ENCODE assay signal across 8 cellular contexts in the genomic region with DNA sequence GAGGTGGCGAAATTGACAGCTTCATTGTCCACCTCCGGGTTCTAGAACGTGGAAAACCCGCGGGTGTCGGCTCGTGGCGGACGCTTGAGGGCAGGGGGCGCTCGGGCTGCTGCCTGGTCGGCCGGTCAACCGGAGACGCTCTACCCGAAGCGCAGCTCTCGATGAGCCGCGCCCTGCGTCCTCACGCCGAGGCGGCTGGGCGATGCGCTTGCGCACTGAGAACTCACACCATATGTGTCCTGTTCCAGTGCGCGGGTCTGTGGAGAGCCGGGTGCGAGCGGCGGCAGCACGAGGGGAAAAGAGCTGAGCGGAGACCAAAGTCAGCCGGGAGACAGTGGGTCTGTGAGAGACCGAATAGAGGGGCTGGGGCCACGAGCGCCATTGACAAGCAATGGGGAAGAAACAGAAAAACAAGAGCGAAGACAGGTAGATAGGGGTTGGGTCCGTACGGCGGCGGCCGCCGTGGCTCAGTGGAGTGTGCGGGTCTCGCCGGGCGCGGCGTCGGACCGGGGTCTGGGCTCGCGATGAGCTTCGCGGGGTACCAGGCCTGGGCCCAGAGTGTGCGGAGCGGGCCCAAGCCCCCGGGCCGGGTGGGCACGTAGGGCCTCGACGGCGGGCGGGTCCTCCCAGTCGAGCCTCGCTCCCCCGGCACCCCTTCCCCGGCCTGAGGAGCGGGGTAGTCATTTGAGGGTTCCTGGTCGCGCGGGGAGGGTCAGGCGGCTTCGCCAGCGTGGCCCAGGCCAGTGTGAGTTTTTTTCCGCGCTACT. TPM values are rescaled to one million over a fixed set of nuclear protein-coding genes. Genes with fewer than 3 reads are reported as not detected.
DNase-seq lines count a peak whose midpoint lies in the region; ATAC-seq, FAIRE-seq and TF ChIP-seq lines count a peak whose summit lies in the region.

A gene with protein sequence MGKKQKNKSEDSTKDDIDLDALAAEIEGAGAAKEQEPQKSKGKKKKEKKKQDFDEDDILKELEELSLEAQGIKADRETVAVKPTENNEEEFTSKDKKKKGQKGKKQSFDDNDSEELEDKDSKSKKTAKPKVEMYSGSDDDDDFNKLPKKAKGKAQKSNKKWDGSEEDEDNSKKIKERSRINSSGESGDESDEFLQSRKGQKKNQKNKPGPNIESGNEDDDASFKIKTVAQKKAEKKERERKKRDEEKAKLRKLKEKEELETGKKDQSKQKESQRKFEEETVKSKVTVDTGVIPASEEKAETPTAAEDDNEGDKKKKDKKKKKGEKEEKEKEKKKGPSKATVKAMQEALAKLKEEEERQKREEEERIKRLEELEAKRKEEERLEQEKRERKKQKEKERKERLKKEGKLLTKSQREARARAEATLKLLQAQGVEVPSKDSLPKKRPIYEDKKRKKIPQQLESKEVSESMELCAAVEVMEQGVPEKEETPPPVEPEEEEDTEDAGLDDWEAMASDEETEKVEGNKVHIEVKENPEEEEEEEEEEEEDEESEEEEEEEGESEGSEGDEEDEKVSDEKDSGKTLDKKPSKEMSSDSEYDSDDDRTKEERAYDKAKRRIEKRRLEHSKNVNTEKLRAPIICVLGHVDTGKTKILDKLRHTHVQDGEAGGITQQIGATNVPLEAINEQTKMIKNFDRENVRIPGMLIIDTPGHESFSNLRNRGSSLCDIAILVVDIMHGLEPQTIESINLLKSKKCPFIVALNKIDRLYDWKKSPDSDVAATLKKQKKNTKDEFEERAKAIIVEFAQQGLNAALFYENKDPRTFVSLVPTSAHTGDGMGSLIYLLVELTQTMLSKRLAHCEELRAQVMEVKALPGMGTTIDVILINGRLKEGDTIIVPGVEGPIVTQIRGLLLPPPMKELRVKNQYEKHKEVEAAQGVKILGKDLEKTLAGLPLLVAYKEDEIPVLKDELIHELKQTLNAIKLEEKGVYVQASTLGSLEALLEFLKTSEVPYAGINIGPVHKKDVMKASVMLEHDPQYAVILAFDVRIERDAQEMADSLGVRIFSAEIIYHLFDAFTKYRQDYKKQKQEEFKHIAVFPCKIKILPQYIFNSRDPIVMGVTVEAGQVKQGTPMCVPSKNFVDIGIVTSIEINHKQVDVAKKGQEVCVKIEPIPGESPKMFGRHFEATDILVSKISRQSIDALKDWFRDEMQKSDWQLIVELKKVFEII (plus strand): TSS at position 226 of the 767 bp plus-strand sequence. CDS start 166 bp downstream, at position 392.

- H2AFZ ChIP-seq in HepG2 (ENCODE audit: low read length), result peak within 1 kb of the TSS; percentile 97

- peak; percentile 70 for ATAC-seq in GM19397 (IDR thresholded peaks at IDR 0.05; ENCODE audit: unreplicated experiment)
- peak; percentile 60 for ATAC-seq in HG03565 (IDR thresholded peaks at IDR 0.05; ENCODE audit: unreplicated experiment)
- peak; percentile 92 for ATAC-seq in HepG2

- in situ Hi-C loops in HepG2 (cut with HindIII; ENCODE audit: extremely low pct_ligation_motif_present, low pct_unique_long_range_greater_than_20kb), result loop anchor here (5.0 kb wide), 1 partner anchor 155 kb away; a partner anchor contains a TSS

- H4K20me1 ChIP-seq in HepG2 (ENCODE audit: insufficient read depth, low read length), result peaks cover 30% of the 10 kb centered on the region

- no peak for FAIRE-seq in HepG2 (lab: Jason Lieb, UNC)

- peak within 1 kb of the TSS; percentile 96 for H3K4me2 ChIP-seq in HepG2 (ENCODE audit: low read depth, low read length)

- BruUV-seq in HepG2 (replicated peaks; lab: Mats Ljungman, UMichigan), result no TSS peak

- H3K27ac Mint-ChIP-seq in CD4-positive, alpha-beta memory T cell, result no peak within 1 kb of the TSS

- H3K4me3 Mint-ChIP-seq in CD4-positive, alpha-beta memory T cell, result no peak within 1 kb of the TSS

- H3K9me3 ChIP-seq in CD4-positive, alpha-beta memory T cell (ENCODE audit: control insufficient read depth in 1 of 2, low read length in 2 of 2), result no peaks in the 10 kb centered on the region
- H3K9me3 ChIP-seq in HepG2 (ENCODE audit: low read length), result no peaks in the 10 kb centered on the region

- POLR2A ChIA-PET in CD4-positive, alpha-beta memory T cell (lab: Charles Lee; ENCODE audit: partially characterized antibody), result interaction anchor here (1.2 to 3.7 kb wide), 12 partner anchors 10 to 1226 kb away, joined by 3 to 25 read pairs (median 7); a partner anchor contains a TSS
- POLR2A ChIA-PET in HepG2 (lab: Yijun Ruan, JAX), result interaction anchor here (0.7 to 4.2 kb wide), 22 partner anchors 10 to 1226 kb away, joined by 3 to 103 read pairs (median 5); a partner anchor contains a TSS

- no peaks in the 10 kb centered on the region for H3K9me3 Mint-ChIP-seq in CD4-positive, alpha-beta memory T cell

- peak within 1 kb of the TSS; percentile 73 to 86 for H3K4me3 ChIP-seq in CD4-positive, alpha-beta memory T cell (ENCODE audit: low read length in 2 of 2)
- H3K4me3 ChIP-seq in HepG2 (replicated peaks in 1 of 3; ENCODE audit: insufficient read depth in 1 of 3, low read depth in 2 of 3, low read length in 3 of 3), result peak within 1 kb of the TSS; percentile 88 to 98 (median 94)

- H3K27me3 ChIP-seq in CD4-positive, alpha-beta memory T cell (ENCODE audit: insufficient read depth, low read length), result no peaks in the 10 kb centered on the region
- H3K27me3 ChIP-seq in HepG2 (ENCODE audit: control insufficient read depth in 1 of 2, insufficient read depth in 2 of 2, low read length in 2 of 2), result no peaks in the 10 kb centered on the region; a peak in 1 of 5 replicates

- peaks cover 23 to 48% (median 26%) of the 10 kb centered on the region in 4 donors for H3K4me1 Mint-ChIP-seq in CD4-positive, alpha-beta memory T cell

- peaks cover 12% of the 10 kb centered on the region for H3K36me3 ChIP-seq in CD4-positive, alpha-beta memory T cell (ENCODE audit: insufficient read depth, low read length)
- H3K36me3 ChIP-seq in HepG2 (replicated peaks in 1 of 2; ENCODE audit: control insufficient read depth in 1 of 2, insufficient read depth in 2 of 2, low read length in 2 of 2), result peaks cover 0 to 7% of the 10 kb centered on the region in 2 experiments; a peak in 2 of 5 replicates

- CTCF ChIA-PET in CD4-positive, alpha-beta memory T cell (lab: Charles Lee; ENCODE audit: partially characterized antibody), result interaction anchor here (0.7 to 3.9 kb wide), 16 partner anchors 10 to 271 kb away, joined by 3 to 24 read pairs (median 4); a partner anchor contains a TSS
- CTCF ChIA-PET in HepG2 (lab: Yijun Ruan, JAX; ENCODE audit: low intra/inter-chr PET ratio, low total read pairs), result no interaction called here

- DNase-seq in CD4-positive, alpha-beta memory T cell, result peak; percentile 87 to 90 (median 87)
- peak; percentile 96 for DNase-seq in NCI-H748 (lab: John Stamatoyannopoulos, UW; ENCODE audit: unreplicated experiment)
- peak; percentile 85 to 92 for DNase-seq in activated CD4-positive, alpha-beta T cell treated with anti-CD3 and anti-CD28 coated beads, Interleukin-2, amount 50 U/mL, for 24 hours (ENCODE audit: low read depth in 1 of 2, low spot score in 1 of 2)
- DNase-seq in dermis microvascular lymphatic vessel endothelial cell (ENCODE audit: low read depth in 2 of 2), result peak; percentile 91 to 98
- DNase-seq in HepG2 (ENCODE audit: low spot score), result peak; percentile 96
- DNase-seq in stimulated activated CD4-positive, alpha-beta T cell treated with anti-CD3 and anti-CD28 coated beads, Interleukin-2, amount 100 ng/mL, for 48 hours, result peak; percentile 87 to 89

- peaks cover 4 to 14% of the 10 kb centered on the region in 2 donors for H3K36me3 Mint-ChIP-seq in CD4-positive, alpha-beta memory T cell

- peak within 1 kb of the TSS; percentile 70 for H3K27ac ChIP-seq in CD4-positive, alpha-beta memory T cell (ENCODE audit: low read depth, low read length)
- peak within 1 kb of the TSS; percentile 88 for H3K27ac ChIP-seq in HepG2 (ENCODE audit: extremely low read length, insufficient read depth, low read length)

- peaks cover 51% of the 10 kb centered on the region for H3K4me1 ChIP-seq in CD4-positive, alpha-beta memory T cell (ENCODE audit: insufficient read depth, low read length)
- peaks cover 64% of the 10 kb centered on the region for H3K4me1 ChIP-seq in HepG2 (ENCODE audit: insufficient read depth, low read length)

- peak; percentile 50 for TF ChIP-seq RAD21 in HepG2 (CRISPR knock-in tag; IDR thresholded peaks at IDR 0.05)

- TF ChIP-seq POLR2A in HepG2 (IDR thresholded peaks at IDR 0.05; ENCODE audit: insufficient read depth in 1 of 2, low read depth in 2 of 2, low read length in 2 of 2), result peak; percentile 86 to 93

- peak; percentile 98 for TF ChIP-seq CTCF in HepG2 (CRISPR knock-in tag; IDR thresholded peaks at IDR 0.05)

- 2% methylated on average over 61 of the region's 80 CpGs for WGBS in HepG2 (ENCODE audit: low lambda C conversion rate)

- peaks cover 85% of the 10 kb centered on the region for H3K79me2 ChIP-seq in HepG2 (ENCODE audit: insufficient read depth, low read length)

- peak within 1 kb of the TSS; percentile 95 for H3K9ac ChIP-seq in HepG2 (ENCODE audit: insufficient read depth, low read depth, low read length)

- TF ChIP-seq EP300 in HepG2 (IDR thresholded peaks at IDR 0.05; ENCODE audit: low read depth in 2 of 2, low read length in 2 of 2) (peak in 1 of 2 experiments; percentile 41; a peak in 1 of 4 replicates), HepG2 (CRISPR knock-in tag; IDR thresholded peaks at IDR 0.05; ENCODE audit: borderline replicate concordance) (0 out of 2 replicates have a peak, but pooled peaks have one; percentile 45)

- H3K27me3 Mint-ChIP-seq in CD4-positive, alpha-beta memory T cell, result no peaks in the 10 kb centered on the region

- intact Hi-C loops in CD4-positive, alpha-beta memory T cell (cut with micrococcal nuclease), result loop anchor here (1.0 to 10.0 kb wide), 8 partner anchors 182 to 1693 kb away; a partner anchor contains a TSS
- intact Hi-C loops in HepG2 (cut with micrococcal nuclease; ENCODE audit: unreplicated experiment), result loop anchor here (1.0 to 5.0 kb wide), 6 partner anchors 35 to 730 kb away; a partner anchor contains a TSS

RNA-seq across cellular contexts. Expression of the gene that starts here (rescaled TPM):
- total RNA-seq in CD4-positive, alpha-beta memory T cell, result 10 to 100 TPM; 36.2 to 44.2 TPM
- polyA plus RNA-seq in CD4-positive, alpha-beta memory T cell, result 10 to 100 TPM in 1 of 2 donors, 1 to 10 TPM in 1; 1.8 to 16.7 TPM
- 16.7 and 22.6 TPM in 2 replicates for total RNA-seq in dermis microvascular lymphatic vessel endothelial cell
- 32.1 and 66.4 TPM in 2 replicates for total RNA-seq in HepG2 (2016; rRNA removed; fragmentation: Illumina TruSeq; extraction: Trizol)
- 6.2 and 6.7 TPM in 2 replicates for total RNA-seq in HepG2 (2016; cell fraction: cytosol; rRNA removed; fragmentation: Illumina TruSeq; extraction: Trizol; ENCODE audit: low read depth)
- total RNA-seq in HepG2 (2016; cell fraction: insoluble cytoplasmic fraction; rRNA removed; fragmentation: Illumina TruSeq; extraction: Trizol), result 32.8 and 60.2 TPM in 2 replicates
- total RNA-seq in HepG2 (2016; cell fraction: membrane; rRNA removed; fragmentation: Illumina TruSeq; extraction: Trizol), result 9.9 and 11.7 TPM in 2 replicates
- 63.2 and 71.3 TPM in 2 replicates for total RNA-seq in HepG2 (2016; cell fraction: nucleus; rRNA removed; fragmentation: Illumina TruSeq; extraction: Trizol)
- polyA plus RNA-seq in HepG2 (2011; rRNA removed), result 8.8 and 10.3 TPM in 2 replicates
- 5.0 and 7.6 TPM in 2 replicates for polyA plus RNA-seq in HepG2 (2011; cell fraction: cytosol; rRNA removed)
- polyA plus RNA-seq in HepG2 (2011; cell fraction: nucleus; rRNA removed), result 14.0 and 20.9 TPM in 2 replicates
- polyA plus RNA-seq in HepG2 (2012), result 34.6 and 47.7 TPM in 2 replicates
- polyA plus RNA-seq in HepG2 (2016; cell fraction: cytosol; fragmentation: Illumina TruSeq; extraction: Trizol; ENCODE audit: low read depth), result 2.8 and 3.6 TPM in 2 replicates
- 175 TPM in 2 replicates for polyA plus RNA-seq in HepG2 (2016; cell fraction: insoluble cytoplasmic fraction; fragmentation: Illumina TruSeq; extraction: Trizol; ENCODE audit: low read depth)
- polyA plus RNA-seq in HepG2 (2016; cell fraction: membrane; fragmentation: Illumina TruSeq; extraction: Trizol; ENCODE audit: low read depth), result 6.0 and 8.8 TPM in 2 replicates
- 89.4 and 99.8 TPM in 2 replicates for polyA plus RNA-seq in HepG2 (2016; cell fraction: nucleus; fragmentation: Illumina TruSeq; extraction: Trizol; ENCODE audit: insufficient read depth, low read depth)
- polyA minus RNA-seq in HepG2 (2011; rRNA and poly(A)+ RNA removed; ENCODE audit: low replicate concordance), result 32.5 and 38.3 TPM in 2 replicates
- polyA minus RNA-seq in HepG2 (2011; cell fraction: cytosol; rRNA and poly(A)+ RNA removed), result 10.5 and 11.6 TPM in 2 replicates
- 79.6 and 91.4 TPM in 2 replicates for polyA minus RNA-seq in HepG2 (2011; cell fraction: nucleus; rRNA and poly(A)+ RNA removed)

Comparison
In these comparisons a context has a peak if more than half of its experiments do, and no peak if none do; other contexts are left out.
1. Peak in every context shown above with its lines: DNase-seq, ATAC-seq, H3K4me3 ChIP-seq and H3K27ac ChIP-seq.